ENCODE assay signal across 8 cellular contexts in genomic region chr2:159968282-159968900, GRCh38.
DNase-seq lines count a peak whose midpoint lies in the region; ATAC-seq and TF ChIP-seq lines count a peak whose summit lies in the region.

No MANE protein-coding gene starts in this region.

- no peaks in the 10 kb centered on the region for H3K4me1 ChIP-seq in prostate gland (replicated peaks)

- POLR2A ChIA-PET in AG04450 (lab: Yijun Ruan, JAX) (no interaction called here), MCF 10A (lab: Yijun Ruan, JAX) (no interaction called here)

- no peak overlapping the region for H3K27ac Mint-ChIP-seq in MCF 10A (ENCODE audit: low read depth, unreplicated experiment)

- H3K27ac ChIP-seq in AG04450 (ENCODE audit: low read depth, low read length): no peak overlapping the region
- no peak overlapping the region for H3K27ac ChIP-seq in prostate gland

- H3K36me3 Mint-ChIP-seq in MCF 10A (ENCODE audit: insufficient read depth, unreplicated experiment): peaks cover 18% of the 10 kb centered on the region

- no peaks in the 10 kb centered on the region for H3K36me3 ChIP-seq in prostate gland

- BruUV-seq in MCF 10A (replicated peaks; lab: Mats Ljungman, UMichigan): no TSS peak

- no peak for TF ChIP-seq POLR2A in prostate gland (IDR thresholded peaks at IDR 0.05)

- in situ Hi-C loops in G401 (cut with HindIII; ENCODE audit: low sequenced_read_pairs): no loop called here

- no peak overlapping the region for H3K4me3 ChIP-seq in AG04450 (ENCODE audit: low read depth, low read length)
- no peak overlapping the region for H3K4me3 ChIP-seq in prostate gland

- no peaks in the 10 kb centered on the region for H3K9me3 Mint-ChIP-seq in MCF 10A (ENCODE audit: unreplicated experiment)

- no peak for DNase-seq in AG04450 (ENCODE audit: low read depth, low spot score)
- peak; percentile 76 for DNase-seq in G401 (ENCODE audit: low spot score)
- peak; percentile 32 to 75 for DNase-seq in NCI-H526 (lab: John Stamatoyannopoulos, UW)
- peak; percentile 68 for DNase-seq in MCF 10A (ENCODE audit: unreplicated experiment)
- DNase-seq in left colon: no peak
- no peak for DNase-seq in prostate gland (ENCODE audit: low spot score)

- no peak overlapping the region for H3K4me3 Mint-ChIP-seq in MCF 10A (ENCODE audit: unreplicated experiment)

- CTCF ChIA-PET in AG04450 (lab: Charles Lee): interaction anchor here (0.6 kb wide), 1 partner anchor 9 kb away, joined by 6 read pairs; no protein-coding TSS in a partner anchor
- CTCF ChIA-PET in MCF 10A (lab: Yijun Ruan, JAX): interaction anchor here (0.5 to 1.0 kb wide), 12 partner anchors 14 to 994 kb away, joined by 3 to 4 read pairs (median 4); no protein-coding TSS in a partner anchor

- H3K4me1 Mint-ChIP-seq in MCF 10A (ENCODE audit: insufficient read depth, unreplicated experiment): no peaks in the 10 kb centered on the region

- peak; percentile 56 for TF ChIP-seq CTCF in AG04450 (IDR thresholded peaks at IDR 0.05; ENCODE audit: low read depth, low read length)
- peak; percentile 67 for TF ChIP-seq CTCF in MCF 10A (IDR thresholded peaks at IDR 0.05; ENCODE audit: unreplicated experiment)
- peak in 2 of 4 experiments; percentile 42 to 46 for TF ChIP-seq CTCF in prostate gland (IDR thresholded peaks at IDR 0.05)

- no peaks in the 10 kb centered on the region for H3K27me3 Mint-ChIP-seq in MCF 10A (ENCODE audit: insufficient read depth, unreplicated experiment)

- H3K27me3 ChIP-seq in AG04450 (ENCODE audit: control insufficient read depth, insufficient read depth, low read length) (no peaks in the 10 kb centered on the region), prostate gland (replicated peaks; ENCODE audit: insufficient read depth) (no peaks in the 10 kb centered on the region)

- 0% methylated on average over 2 of the region's 2 CpGs for WGBS in prostate gland

- intact Hi-C loops in MCF 10A (cut with micrococcal nuclease): loop anchor here (5.0 to 10.0 kb wide), 3 partner anchors 164 to 1081 kb away; no protein-coding TSS in a partner anchor
- intact Hi-C loops in left colon (cut with DNase I, micrococcal nuclease): no loop called here
- intact Hi-C loops in prostate gland (cut with DNase I): no loop called here

- ATAC-seq in HG02885 (IDR thresholded peaks at IDR 0.05; ENCODE audit: poor library complexity, unreplicated experiment) (peak; percentile 53), left colon (peak; percentile 66), HG03108 (IDR thresholded peaks at IDR 0.05; ENCODE audit: unreplicated experiment) (no peak)

- H3K9me3 ChIP-seq in AG04450 (ENCODE audit: control insufficient read depth, insufficient read depth, low read length) (no peaks in the 10 kb centered on the region), prostate gland (no peaks in the 10 kb centered on the region)

Comparison
In these comparisons a context has a peak if more than half of its experiments do, and no peak if none do; other contexts are left out.
1. DNase-seq: peak in G401 (single experiment), NCI-H526 (2 of 2) and MCF 10A (single experiment); none in AG04450 (single experiment), left colon (0 of 2) and prostate gland (single experiment).